ENCODE assay signal across 8 cellular contexts in the genomic region with DNA sequence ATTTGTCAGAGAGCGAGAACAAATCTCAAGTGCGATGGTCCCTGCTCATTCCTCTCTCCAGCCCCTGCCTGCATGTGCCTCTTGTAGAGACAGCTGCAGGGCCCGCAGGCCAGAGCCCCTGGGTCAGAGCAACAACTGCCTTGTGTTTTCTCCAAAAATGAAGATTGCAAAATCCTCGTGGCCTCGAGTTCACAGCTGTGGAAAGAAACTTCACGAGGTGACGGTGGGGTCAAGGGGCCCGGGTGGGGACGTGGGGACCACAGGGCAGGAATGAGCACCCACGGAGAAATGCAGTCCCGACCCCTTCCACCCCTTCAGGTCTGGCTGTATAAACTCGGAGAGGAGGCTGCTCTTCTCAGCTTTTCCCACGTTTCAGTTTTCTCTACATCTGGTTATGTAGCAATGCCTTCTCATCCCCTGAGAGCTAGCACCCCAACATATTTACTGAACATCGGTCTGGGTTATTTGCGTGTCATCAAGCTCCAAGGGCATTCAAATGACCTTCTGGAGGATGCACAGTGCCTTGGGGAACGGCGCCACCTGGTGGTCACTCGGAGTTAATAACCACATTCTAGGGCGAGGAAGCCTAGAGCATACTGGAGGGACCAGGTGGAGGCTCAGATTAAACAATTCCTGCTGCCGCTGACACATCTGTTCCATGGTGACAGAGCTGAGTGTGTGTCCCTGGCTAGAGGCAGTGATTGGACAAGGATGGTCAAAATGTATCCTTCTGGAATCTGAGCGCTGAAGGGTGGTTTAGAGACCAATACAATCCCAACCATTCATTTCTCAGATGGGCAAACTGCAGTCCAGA.
A peak's percentile ranks its signal among the peaks of the same experiment; 100 is the strongest.
DNase-seq lines count a peak whose midpoint lies in the region; ATAC-seq and TF ChIP-seq lines count a peak whose summit lies in the region.

No MANE protein-coding gene starts in this region.

- H3K27me3 ChIP-seq in skeletal muscle tissue (ENCODE audit: control insufficient read depth in 3 of 3, insufficient read depth in 3 of 3, low read length in 3 of 3): no peaks in the 10 kb centered on the region

- no peaks in the 10 kb centered on the region for H3K4me1 Mint-ChIP-seq in T-helper 2 cell treated with Interferon-gamma antibody and Interleukin-4, amounts not matched to agents 5 μg/mL and 100 μg/mL, for 36 hours (ENCODE audit: low read depth)

- no peaks in the 10 kb centered on the region for H3K9me3 ChIP-seq in skeletal muscle tissue (ENCODE audit: control insufficient read depth in 3 of 3, low read length in 3 of 3)

- DNase-seq in DMS 273 (lab: John Stamatoyannopoulos, UW; ENCODE audit: unreplicated experiment): peak; percentile 71
- DNase-seq in DMS 273 treated with DMSO at 0.1 percent for 48 hours (lab: John Stamatoyannopoulos, UW): no peak
- DNase-seq in NCI-H128 (lab: John Stamatoyannopoulos, UW; ENCODE audit: unreplicated experiment): peak; percentile 7
- DNase-seq in T-helper 2 cell treated with Interferon-gamma antibody and Interleukin-4, amounts not matched to agents 5 μg/mL and 100 μg/mL, for 36 hours (ENCODE audit: low spot score): peak; percentile 57
- DNase-seq in astrocyte of the spinal cord (ENCODE audit: low read depth, low spot score): peak; percentile 62
- DNase-seq in hypothalamus (lab: John Stamatoyannopoulos, UW): peak in 49 of 51 donors; percentile 11 to 92 (median 63)

- H3K4me3 Mint-ChIP-seq in T-helper 2 cell treated with Interferon-gamma antibody and Interleukin-4, amounts not matched to agents 5 μg/mL and 100 μg/mL, for 36 hours: no peak overlapping the region

- peak; percentile 96 for ATAC-seq in HG02678 (IDR thresholded peaks at IDR 0.05; ENCODE audit: unreplicated experiment)

- H3K27me3 Mint-ChIP-seq in T-helper 2 cell treated with Interferon-gamma antibody and Interleukin-4, amounts not matched to agents 5 μg/mL and 100 μg/mL, for 36 hours (ENCODE audit: low read depth): no peaks in the 10 kb centered on the region

- peaks cover 8 to 15% (median 13%) of the 10 kb centered on the region in 3 donors for H3K4me1 ChIP-seq in skeletal muscle tissue (ENCODE audit: control insufficient read depth in 3 of 3, insufficient read depth in 3 of 3, low read length in 3 of 3)

- no peaks in the 10 kb centered on the region for H3K36me3 Mint-ChIP-seq in T-helper 2 cell treated with Interferon-gamma antibody and Interleukin-4, amounts not matched to agents 5 μg/mL and 100 μg/mL, for 36 hours (ENCODE audit: low read depth)

- H3K9ac ChIP-seq in skeletal muscle tissue (ENCODE audit: low read depth in 1 of 3, low read length in 3 of 3): no peak overlapping the region

- no peaks in the 10 kb centered on the region for H3K9me3 Mint-ChIP-seq in T-helper 2 cell treated with Interferon-gamma antibody and Interleukin-4, amounts not matched to agents 5 μg/mL and 100 μg/mL, for 36 hours

- no peak overlapping the region for H3K27ac ChIP-seq in skeletal muscle tissue (ENCODE audit: low read depth, low read length)

- no peaks in the 10 kb centered on the region for H3K36me3 ChIP-seq in skeletal muscle tissue (ENCODE audit: control insufficient read depth in 3 of 3, insufficient read depth in 3 of 3, low read length in 3 of 3)

- H3K27ac Mint-ChIP-seq in T-helper 2 cell treated with Interferon-gamma antibody and Interleukin-4, amounts not matched to agents 5 μg/mL and 100 μg/mL, for 36 hours: no peak overlapping the region

- in situ Hi-C loops in astrocyte of the spinal cord (cut with HindIII; ENCODE audit: low sequenced_read_pairs): no loop called here

- peak; percentile 76 for TF ChIP-seq CTCF in astrocyte of the spinal cord (IDR thresholded peaks at IDR 0.05; ENCODE audit: low read depth, low read length)

- H3K4me3 ChIP-seq in astrocyte of the spinal cord (ENCODE audit: low read depth, low read length): no peak overlapping the region
- peak overlapping the region in 2 of 3 donors; percentile 8 to 32 for H3K4me3 ChIP-seq in skeletal muscle tissue (ENCODE audit: low read length in 3 of 3)
